Comparison of ENCODE assay signal across 1 cellular context in genomic region chr13:30499338-30499737, GRCh38.
TF ChIP-seq lines count a peak whose summit lies in the region.

No MANE protein-coding gene starts in this region.

TF ChIP-seq in GM23338, 12 proteins besides CTCF, POLR2A, EP300 and RAD21 (continued from another document):
- TF ChIP-seq REST (IDR thresholded peaks at IDR 0.05; ENCODE audit: unreplicated experiment): no peak
- TF ChIP-seq CREB1 (CRISPR knock-in tag; IDR thresholded peaks at IDR 0.05; ENCODE audit: low read depth): no peak
- no peak for TF ChIP-seq EZH2phosphoT487 (IDR thresholded peaks at IDR 0.05; ENCODE audit: unreplicated experiment)
- no peak for TF ChIP-seq ZNF114 (CRISPR knock-in tag; IDR thresholded peaks at IDR 0.05)
- no peak for TF ChIP-seq NANOG (IDR thresholded peaks at IDR 0.05; ENCODE audit: borderline replicate concordance)
- TF ChIP-seq EZH2 (IDR thresholded peaks at IDR 0.05; ENCODE audit: low read depth, unreplicated experiment): no peak
- TF ChIP-seq ZNF331 (CRISPR knock-in tag; IDR thresholded peaks at IDR 0.05; ENCODE audit: low read depth): no peak
- TF ChIP-seq ZNF462 (CRISPR knock-in tag; IDR thresholded peaks at IDR 0.05): no peak
- TF ChIP-seq POLR2AphosphoS5 (IDR thresholded peaks at IDR 0.05; ENCODE audit: low read depth): no peak
- no peak for TF ChIP-seq STAT1 (IDR thresholded peaks at IDR 0.05; ENCODE audit: unreplicated experiment)
